In genomic region chr3:123292321-123293310, GRCh38 we compare ENCODE assay signal across 23 cellular contexts.
A peak's percentile ranks its signal among the peaks of the same experiment; 100 is the strongest.
DNase-seq lines count a peak whose midpoint lies in the region; ATAC-seq and TF ChIP-seq lines count a peak whose summit lies in the region.
"Had no signal": no experiment of that assay in that cellular context is flagged by ENCODE, and none has a peak within 500 bp of the region (broad histone marks: within the 10 kb centered on the region; RNA-seq: fewer than 3 reads in every experiment).

No MANE protein-coding gene starts in this region.

- H3K36me3 ChIP-seq in Karpas-422 (ENCODE audit: insufficient read depth, low read length) (no peaks in the 10 kb centered on the region), sigmoid colon (peaks cover 18 to 97% (median 46%) of the 10 kb centered on the region in 4 donors)
- H3K36me3 ChIP-seq: brain microvascular endothelial cell had no signal

- no peaks in the 10 kb centered on the region for H3K9me2 ChIP-seq in Karpas-422 (replicated peaks; ENCODE audit: insufficient read depth, low read length)

- H3K27me3 Mint-ChIP-seq in activated CD4-positive, alpha-beta memory T cell treated with anti-CD3 and anti-CD28 coated beads for 36 hours, result peaks cover 2% of the 10 kb centered on the region
- H3K27me3 Mint-ChIP-seq in activated CD4-positive, alpha-beta memory T cell treated with anti-CD3 and anti-CD28 coated beads, Interleukin-2, amount 10 ng/mL, durations not matched to agents 7 days and 5 days, result no peaks in the 10 kb centered on the region

- CTCF ChIA-PET in activated CD4-positive, alpha-beta memory T cell treated with anti-CD3 and anti-CD28 coated beads for 36 hours (lab: Charles Lee), result no interaction called here
- CTCF ChIA-PET in activated CD4-positive, alpha-beta memory T cell treated with anti-CD3 and anti-CD28 coated beads, Interleukin-2, amount 10 ng/mL, durations not matched to agents 7 days and 5 days (lab: Charles Lee), result no interaction called here
- CTCF ChIA-PET in RWPE1 (lab: Yijun Ruan, JAX), result interaction anchor here (0.7 kb wide), 1 partner anchor 372 kb away, joined by 3 read pairs; no protein-coding TSS in a partner anchor

- no peak for TF ChIP-seq EP300 in sigmoid colon (IDR thresholded peaks at IDR 0.05)

- no peaks in the 10 kb centered on the region for H3K79me2 ChIP-seq in Karpas-422 (ENCODE audit: low read length)

- no peaks in the 10 kb centered on the region for H3K9me3 ChIP-seq in Karpas-422 (ENCODE audit: low read length)
- no peaks in the 10 kb centered on the region for H3K9me3 ChIP-seq in sigmoid colon
- H3K9me3 ChIP-seq: A549, tibial artery had no signal

- no peak for ATAC-seq in GM18519 (IDR thresholded peaks at IDR 0.05; ENCODE audit: low FRiP score, unreplicated experiment)
- ATAC-seq: A549; activated T-cell treated with anti-CD3 and anti-CD28 coated beads, Interleukin-2, amount 50 U/mL, for 72 hours; K562; Right ventricle myocardium inferior; stimulated activated naive CD8-positive, alpha-beta T cell treated with anti-CD3 and anti-CD28 coated beads, Interleukin-15, amount 100 ng/mL, for 72 hours had no signal

- TF ChIP-seq POLR2A in sigmoid colon (IDR thresholded peaks at IDR 0.05), result no peak

- no peak overlapping the region for H3K9ac ChIP-seq in Karpas-422 (ENCODE audit: low read length)

- no peak overlapping the region for H3K4me2 ChIP-seq in Karpas-422 (ENCODE audit: low read depth, low read length, poor library complexity, severe bottlenecking)
- H3K4me2 ChIP-seq: A549 had no signal

- no peak overlapping the region for H2AFZ ChIP-seq in Karpas-422 (ENCODE audit: low read length)

- 68 to 78% methylated on average over 15 of the region's 15 CpGs for WGBS in sigmoid colon, 2 donors

- H3K27me3 ChIP-seq in Karpas-422 (ENCODE audit: low read length) (no peaks in the 10 kb centered on the region), sigmoid colon (no peaks in the 10 kb centered on the region)
- H3K27me3 ChIP-seq: brain microvascular endothelial cell, tibial artery had no signal

- TF ChIP-seq CTCF in sigmoid colon (IDR thresholded peaks at IDR 0.05) (no peak), RWPE1 (conservative IDR thresholded peaks at IDR 0.05; ENCODE audit: low read depth) (no peak)

- no peak overlapping the region for H3K27ac Mint-ChIP-seq in activated CD4-positive, alpha-beta memory T cell treated with anti-CD3 and anti-CD28 coated beads for 36 hours
- no peak overlapping the region for H3K27ac Mint-ChIP-seq in activated CD4-positive, alpha-beta memory T cell treated with anti-CD3 and anti-CD28 coated beads, Interleukin-2, amount 10 ng/mL, durations not matched to agents 7 days and 5 days
- H3K27ac Mint-ChIP-seq: activated T-cell treated with anti-CD3 and anti-CD28 coated beads, Interleukin-2, amount 50 U/mL, for 72 hours; stimulated activated naive CD8-positive, alpha-beta T cell treated with anti-CD3 and anti-CD28 coated beads, Interleukin-15, amount 100 ng/mL, for 72 hours had no signal

- H4K20me1 ChIP-seq in Karpas-422 (ENCODE audit: insufficient read depth, low read depth, low read length), result no peaks in the 10 kb centered on the region

- DNase-seq in activated CD4-positive, alpha-beta memory T cell treated with anti-CD3 and anti-CD28 coated beads for 36 hours, result peak; percentile 3
- DNase-seq in activated CD4-positive, alpha-beta memory T cell treated with anti-CD3 and anti-CD28 coated beads, Interleukin-2, amount 10 ng/mL, durations not matched to agents 7 days and 5 days, result no peak
- DNase-seq in Karpas-422 (peak; percentile 61), head of caudate nucleus (peak in 34 of 42 donors; percentile 2 to 79 (median 54)), sigmoid colon (peak; percentile 44), RWPE1 (ENCODE audit: low spot score) (no peak), DMS114 treated with DMSO at 0.1 percent for 48 hours (lab: John Stamatoyannopoulos, UW; ENCODE audit: unreplicated experiment) (no peak)
- DNase-seq: activated CD4-positive, alpha-beta T cell treated with anti-CD3 and anti-CD28 coated beads for 48 hours; activated naive CD4-positive, alpha-beta T cell treated with anti-CD3 and anti-CD28 coated beads, Interleukin-2, amount 50 U/mL, for 16 hours; activated T-cell treated with anti-CD3 and anti-CD28 coated beads, Interleukin-2, amount 50 U/mL, for 72 hours; amniotic stem cell; brain microvascular endothelial cell; effector CD8-positive, alpha-beta T cell; GF-D8; NCI-H2081; NCI-H774; stimulated activated naive CD8-positive, alpha-beta T cell treated with anti-CD3 and anti-CD28 coated beads, Interleukin-15, amount 100 ng/mL, for 72 hours had no signal

- H3K4me1 ChIP-seq in Karpas-422 (ENCODE audit: low read length), result peaks cover 6% of the 10 kb centered on the region; the same call in 1 of the 2 replicates
- H3K4me1 ChIP-seq in sigmoid colon, result no peaks in the 10 kb centered on the region
- H3K4me1 ChIP-seq: A549, tibial artery had no signal

- H3K4me3 Mint-ChIP-seq in activated CD4-positive, alpha-beta memory T cell treated with anti-CD3 and anti-CD28 coated beads for 36 hours, result no peak overlapping the region
- H3K4me3 Mint-ChIP-seq in activated CD4-positive, alpha-beta memory T cell treated with anti-CD3 and anti-CD28 coated beads, Interleukin-2, amount 10 ng/mL, durations not matched to agents 7 days and 5 days, result no peak overlapping the region
- H3K4me3 Mint-ChIP-seq: activated T-cell treated with anti-CD3 and anti-CD28 coated beads, Interleukin-2, amount 50 U/mL, for 72 hours; stimulated activated naive CD8-positive, alpha-beta T cell treated with anti-CD3 and anti-CD28 coated beads, Interleukin-15, amount 100 ng/mL, for 72 hours had no signal

- H3K36me3 Mint-ChIP-seq in activated CD4-positive, alpha-beta memory T cell treated with anti-CD3 and anti-CD28 coated beads for 36 hours, result no peaks in the 10 kb centered on the region
- no peaks in the 10 kb centered on the region for H3K36me3 Mint-ChIP-seq in activated CD4-positive, alpha-beta memory T cell treated with anti-CD3 and anti-CD28 coated beads, Interleukin-2, amount 10 ng/mL, durations not matched to agents 7 days and 5 days (ENCODE audit: low read depth)

- no peak overlapping the region for H3K27ac ChIP-seq in Karpas-422 (ENCODE audit: low read length)
- peak overlapping the region in 1 of 4 donors; percentile 18 for H3K27ac ChIP-seq in sigmoid colon
- no peak overlapping the region for H3K27ac ChIP-seq in RWPE1
- H3K27ac ChIP-seq: A549, brain microvascular endothelial cell, skin epidermis had no signal

- POLR2A ChIA-PET in activated CD4-positive, alpha-beta memory T cell treated with anti-CD3 and anti-CD28 coated beads for 36 hours (lab: Charles Lee), result no interaction called here
- POLR2A ChIA-PET in activated CD4-positive, alpha-beta memory T cell treated with anti-CD3 and anti-CD28 coated beads, Interleukin-2, amount 10 ng/mL, durations not matched to agents 7 days and 5 days (lab: Charles Lee), result no interaction called here
- POLR2A ChIA-PET in RWPE1 (lab: Yijun Ruan, JAX; ENCODE audit: low non-redundant PET), result interaction anchor here (0.5 kb wide), 1 partner anchor 23 kb away, joined by 3 read pairs; no protein-coding TSS in a partner anchor

- H3K4me1 Mint-ChIP-seq in activated CD4-positive, alpha-beta memory T cell treated with anti-CD3 and anti-CD28 coated beads for 36 hours (ENCODE audit: low read depth), result no peaks in the 10 kb centered on the region
- no peaks in the 10 kb centered on the region for H3K4me1 Mint-ChIP-seq in activated CD4-positive, alpha-beta memory T cell treated with anti-CD3 and anti-CD28 coated beads, Interleukin-2, amount 10 ng/mL, durations not matched to agents 7 days and 5 days
- H3K4me1 Mint-ChIP-seq: stimulated activated naive CD8-positive, alpha-beta T cell treated with anti-CD3 and anti-CD28 coated beads, Interleukin-15, amount 100 ng/mL, for 72 hours had no signal

- no peaks in the 10 kb centered on the region for H3K9me3 Mint-ChIP-seq in activated CD4-positive, alpha-beta memory T cell treated with anti-CD3 and anti-CD28 coated beads for 36 hours
- H3K9me3 Mint-ChIP-seq in activated CD4-positive, alpha-beta memory T cell treated with anti-CD3 and anti-CD28 coated beads, Interleukin-2, amount 10 ng/mL, durations not matched to agents 7 days and 5 days, result no peaks in the 10 kb centered on the region
- H3K9me3 Mint-ChIP-seq: activated T-cell treated with anti-CD3 and anti-CD28 coated beads, Interleukin-2, amount 50 U/mL, for 72 hours had no signal

- no peak overlapping the region for H3K4me3 ChIP-seq in Karpas-422 (ENCODE audit: low read length)
- no peak overlapping the region for H3K4me3 ChIP-seq in sigmoid colon
- H3K4me3 ChIP-seq: A549, K562, skin epidermis, tibial artery had no signal

- intact Hi-C loops in activated CD4-positive, alpha-beta memory T cell treated with anti-CD3 and anti-CD28 coated beads for 36 hours (cut with micrococcal nuclease), result no loop called here
- intact Hi-C loops in head of caudate nucleus (cut with DNase I), result no loop called here
- intact Hi-C loops in sigmoid colon (cut with DNase I), result no loop called here

Comparison
In these comparisons a context has a peak if more than half of its experiments do, and no peak if none do; other contexts are left out.
1. DNase-seq: peak in activated CD4-positive, alpha-beta memory T cell treated with anti-CD3 and anti-CD28 coated beads for 36 hours (single experiment), Karpas-422 (single experiment), head of caudate nucleus (34 of 42) and sigmoid colon (single experiment); none in activated CD4-positive, alpha-beta memory T cell treated with anti-CD3 and anti-CD28 coated beads, Interleukin-2, amount 10 ng/mL, durations not matched to agents 7 days and 5 days (single experiment), RWPE1 (single experiment) and DMS114 treated with DMSO at 0.1 percent for 48 hours (single experiment).